In the genomic region with DNA sequence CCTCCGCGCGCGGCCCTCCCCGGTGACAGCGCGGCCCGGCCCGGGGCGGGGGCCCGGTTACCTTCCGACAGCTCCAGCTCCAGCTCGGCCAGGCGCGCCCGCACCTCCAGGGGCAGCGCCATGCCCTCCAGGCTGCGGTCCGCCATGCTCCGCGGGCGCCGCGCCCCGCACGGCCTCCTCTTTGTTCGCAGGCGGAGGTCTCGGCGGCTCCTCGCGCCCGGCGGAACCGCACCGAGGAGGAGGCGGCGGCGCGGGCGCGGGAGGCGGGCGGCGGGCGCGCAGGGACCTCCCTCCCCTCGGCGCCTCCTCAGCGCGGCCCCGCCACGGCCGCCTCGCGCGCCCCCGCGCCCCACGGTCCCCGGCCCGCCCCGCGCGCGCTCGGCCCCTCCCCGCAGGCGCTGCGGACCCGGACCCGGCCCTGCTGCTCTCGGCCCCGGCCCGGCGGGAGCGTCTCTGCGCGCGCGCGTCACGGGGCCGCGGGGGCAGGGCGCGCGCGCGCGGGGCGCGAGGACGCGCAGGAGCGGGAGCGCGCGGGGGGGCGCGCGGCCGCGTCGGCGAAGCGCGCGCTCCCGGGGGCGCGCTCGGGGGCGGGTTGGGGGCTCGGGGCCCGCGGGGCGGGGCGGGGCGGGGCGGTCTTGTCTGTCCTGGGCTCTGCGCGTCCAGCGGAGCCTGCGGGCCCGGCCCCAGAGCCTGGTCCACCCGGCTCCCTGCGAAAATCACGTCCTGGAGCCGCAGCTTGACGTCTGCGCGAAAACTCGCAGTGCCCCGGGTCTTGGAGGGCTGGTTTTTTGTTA, we compare ENCODE assay signal across 1 cellular context.
TF ChIP-seq lines count a peak whose summit lies in the region.

A gene with protein sequence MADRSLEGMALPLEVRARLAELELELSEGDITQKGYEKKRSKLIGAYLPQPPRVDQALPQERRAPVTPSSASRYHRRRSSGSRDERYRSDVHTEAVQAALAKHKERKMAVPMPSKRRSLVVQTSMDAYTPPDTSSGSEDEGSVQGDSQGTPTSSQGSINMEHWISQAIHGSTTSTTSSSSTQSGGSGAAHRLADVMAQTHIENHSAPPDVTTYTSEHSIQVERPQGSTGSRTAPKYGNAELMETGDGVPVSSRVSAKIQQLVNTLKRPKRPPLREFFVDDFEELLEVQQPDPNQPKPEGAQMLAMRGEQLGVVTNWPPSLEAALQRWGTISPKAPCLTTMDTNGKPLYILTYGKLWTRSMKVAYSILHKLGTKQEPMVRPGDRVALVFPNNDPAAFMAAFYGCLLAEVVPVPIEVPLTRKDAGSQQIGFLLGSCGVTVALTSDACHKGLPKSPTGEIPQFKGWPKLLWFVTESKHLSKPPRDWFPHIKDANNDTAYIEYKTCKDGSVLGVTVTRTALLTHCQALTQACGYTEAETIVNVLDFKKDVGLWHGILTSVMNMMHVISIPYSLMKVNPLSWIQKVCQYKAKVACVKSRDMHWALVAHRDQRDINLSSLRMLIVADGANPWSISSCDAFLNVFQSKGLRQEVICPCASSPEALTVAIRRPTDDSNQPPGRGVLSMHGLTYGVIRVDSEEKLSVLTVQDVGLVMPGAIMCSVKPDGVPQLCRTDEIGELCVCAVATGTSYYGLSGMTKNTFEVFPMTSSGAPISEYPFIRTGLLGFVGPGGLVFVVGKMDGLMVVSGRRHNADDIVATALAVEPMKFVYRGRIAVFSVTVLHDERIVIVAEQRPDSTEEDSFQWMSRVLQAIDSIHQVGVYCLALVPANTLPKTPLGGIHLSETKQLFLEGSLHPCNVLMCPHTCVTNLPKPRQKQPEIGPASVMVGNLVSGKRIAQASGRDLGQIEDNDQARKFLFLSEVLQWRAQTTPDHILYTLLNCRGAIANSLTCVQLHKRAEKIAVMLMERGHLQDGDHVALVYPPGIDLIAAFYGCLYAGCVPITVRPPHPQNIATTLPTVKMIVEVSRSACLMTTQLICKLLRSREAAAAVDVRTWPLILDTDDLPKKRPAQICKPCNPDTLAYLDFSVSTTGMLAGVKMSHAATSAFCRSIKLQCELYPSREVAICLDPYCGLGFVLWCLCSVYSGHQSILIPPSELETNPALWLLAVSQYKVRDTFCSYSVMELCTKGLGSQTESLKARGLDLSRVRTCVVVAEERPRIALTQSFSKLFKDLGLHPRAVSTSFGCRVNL (N-terminal part only) (minus strand): TSS at position 236 of the 794 bp plus-strand sequence. CDS start 90 bp downstream, at position 146.

TF ChIP-seq in HCT116, 20 proteins besides CTCF, POLR2A, EP300 and RAD21 (continued from another document):
- TF ChIP-seq, protein P1, sequence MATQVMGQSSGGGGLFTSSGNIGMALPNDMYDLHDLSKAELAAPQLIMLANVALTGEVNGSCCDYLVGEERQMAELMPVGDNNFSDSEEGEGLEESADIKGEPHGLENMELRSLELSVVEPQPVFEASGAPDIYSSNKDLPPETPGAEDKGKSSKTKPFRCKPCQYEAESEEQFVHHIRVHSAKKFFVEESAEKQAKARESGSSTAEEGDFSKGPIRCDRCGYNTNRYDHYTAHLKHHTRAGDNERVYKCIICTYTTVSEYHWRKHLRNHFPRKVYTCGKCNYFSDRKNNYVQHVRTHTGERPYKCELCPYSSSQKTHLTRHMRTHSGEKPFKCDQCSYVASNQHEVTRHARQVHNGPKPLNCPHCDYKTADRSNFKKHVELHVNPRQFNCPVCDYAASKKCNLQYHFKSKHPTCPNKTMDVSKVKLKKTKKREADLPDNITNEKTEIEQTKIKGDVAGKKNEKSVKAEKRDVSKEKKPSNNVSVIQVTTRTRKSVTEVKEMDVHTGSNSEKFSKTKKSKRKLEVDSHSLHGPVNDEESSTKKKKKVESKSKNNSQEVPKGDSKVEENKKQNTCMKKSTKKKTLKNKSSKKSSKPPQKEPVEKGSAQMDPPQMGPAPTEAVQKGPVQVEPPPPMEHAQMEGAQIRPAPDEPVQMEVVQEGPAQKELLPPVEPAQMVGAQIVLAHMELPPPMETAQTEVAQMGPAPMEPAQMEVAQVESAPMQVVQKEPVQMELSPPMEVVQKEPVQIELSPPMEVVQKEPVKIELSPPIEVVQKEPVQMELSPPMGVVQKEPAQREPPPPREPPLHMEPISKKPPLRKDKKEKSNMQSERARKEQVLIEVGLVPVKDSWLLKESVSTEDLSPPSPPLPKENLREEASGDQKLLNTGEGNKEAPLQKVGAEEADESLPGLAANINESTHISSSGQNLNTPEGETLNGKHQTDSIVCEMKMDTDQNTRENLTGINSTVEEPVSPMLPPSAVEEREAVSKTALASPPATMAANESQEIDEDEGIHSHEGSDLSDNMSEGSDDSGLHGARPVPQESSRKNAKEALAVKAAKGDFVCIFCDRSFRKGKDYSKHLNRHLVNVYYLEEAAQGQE (IDR thresholded peaks at IDR 0.05; ENCODE audit: low read depth), result no peak
- TF ChIP-seq, protein P2, sequence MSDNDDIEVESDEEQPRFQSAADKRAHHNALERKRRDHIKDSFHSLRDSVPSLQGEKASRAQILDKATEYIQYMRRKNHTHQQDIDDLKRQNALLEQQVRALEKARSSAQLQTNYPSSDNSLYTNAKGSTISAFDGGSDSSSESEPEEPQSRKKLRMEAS (IDR thresholded peaks at IDR 0.05), result no peak
- no peak for TF ChIP-seq SIN3A (IDR thresholded peaks at IDR 0.05; ENCODE audit: low read depth)
- TF ChIP-seq SRF (IDR thresholded peaks at IDR 0.05; ENCODE audit: low read depth), result no peak
- TF ChIP-seq EGR1 (IDR thresholded peaks at IDR 0.05; ENCODE audit: low read depth), result no peak
- TF ChIP-seq POLR2AphosphoS5 (IDR thresholded peaks at IDR 0.05; ENCODE audit: low read depth, low read length), result peak; percentile 25; the same call in 1 of the 2 replicates
- no peak for TF ChIP-seq SP1 (IDR thresholded peaks at IDR 0.05; ENCODE audit: low read depth)
- TF ChIP-seq, protein P3, sequence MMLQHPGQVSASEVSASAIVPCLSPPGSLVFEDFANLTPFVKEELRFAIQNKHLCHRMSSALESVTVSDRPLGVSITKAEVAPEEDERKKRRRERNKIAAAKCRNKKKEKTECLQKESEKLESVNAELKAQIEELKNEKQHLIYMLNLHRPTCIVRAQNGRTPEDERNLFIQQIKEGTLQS (IDR thresholded peaks at IDR 0.05), result no peak
